8 cellular contexts compared by ENCODE assay signal in genomic region chr4:48268956-48269860, GRCh38. TPM values are rescaled to one million over a fixed set of nuclear protein-coding genes. Genes with fewer than 3 reads are reported as not detected.
DNase-seq lines count a peak whose midpoint lies in the region; ATAC-seq, FAIRE-seq and TF ChIP-seq lines count a peak whose summit lies in the region.

Gene TEC, minus strand, starts transcription at chr4:48269838. Its CDS starts 41,224 bp downstream, at chr4:48228614.

- H3K27me3 Mint-ChIP-seq in CD8-positive, alpha-beta memory T cell: peaks cover 0 to 7% of the 10 kb centered on the region in 2 donors

- H3K27me3 ChIP-seq in CD8-positive, alpha-beta memory T cell (ENCODE audit: insufficient read depth, low read length, poor library complexity, severe bottlenecking): no peaks in the 10 kb centered on the region
- no peaks in the 10 kb centered on the region for H3K27me3 ChIP-seq in spleen (replicated peaks in 1 of 7)

- POLR2A ChIA-PET in CD8-positive, alpha-beta memory T cell (lab: Charles Lee): no interaction called here
- POLR2A ChIA-PET in RWPE1 (lab: Yijun Ruan, JAX; ENCODE audit: low non-redundant PET): no interaction called here

- 1 to 2% (median 1%) methylated on average over 46 to 63 of the region's 63 CpGs for WGBS in spleen, 5 donors

- H3K4me3 ChIP-seq in CD8-positive, alpha-beta memory T cell (ENCODE audit: low read length): peak within 1 kb of the TSS; percentile 90
- peak within 1 kb of the TSS; percentile 73 for H3K4me3 ChIP-seq in astrocyte of the spinal cord (ENCODE audit: low read depth, low read length)
- peak within 1 kb of the TSS; percentile 74 for H3K4me3 ChIP-seq in iPS-18c (ENCODE audit: insufficient read depth, low read depth, low read length)
- H3K4me3 ChIP-seq in spleen: peak within 1 kb of the TSS; percentile 43 to 92 (median 86)

- H3K4me3 Mint-ChIP-seq in CD8-positive, alpha-beta memory T cell: peak within 1 kb of the TSS; percentile 90 to 99 (median 96)

- peak within 1 kb of the TSS; percentile 65 for H3K27ac ChIP-seq in CD8-positive, alpha-beta memory T cell (ENCODE audit: low read depth, low read length)
- H3K27ac ChIP-seq in RWPE1: peak within 1 kb of the TSS; percentile 41
- peak within 1 kb of the TSS; percentile 79 to 94 (median 90) for H3K27ac ChIP-seq in spleen

- CTCF ChIA-PET in CD8-positive, alpha-beta memory T cell (lab: Charles Lee): interaction anchor here (0.9 kb wide), 1 partner anchor 142 kb away, joined by 3 read pairs; no protein-coding TSS in a partner anchor
- CTCF ChIA-PET in RWPE1 (lab: Yijun Ruan, JAX): no interaction called here

- FAIRE-seq in GM19239 (lab: Jason Lieb, UNC) (peak; percentile 53), H54 (lab: Jason Lieb, UNC) (no peak)

- ATAC-seq in HG03432 (IDR thresholded peaks at IDR 0.05; ENCODE audit: unreplicated experiment): peak; percentile 33

- H3K27ac Mint-ChIP-seq in CD8-positive, alpha-beta memory T cell: peak within 1 kb of the TSS; percentile 77 to 96 (median 90)

- H3K9me3 ChIP-seq in CD8-positive, alpha-beta memory T cell (ENCODE audit: low read length): no peaks in the 10 kb centered on the region
- H3K9me3 ChIP-seq in iPS-18c (ENCODE audit: control insufficient read depth, insufficient read depth, low read length): peaks cover 4% of the 10 kb centered on the region
- no peaks in the 10 kb centered on the region for H3K9me3 ChIP-seq in spleen

- H3K4me1 ChIP-seq in CD8-positive, alpha-beta memory T cell (ENCODE audit: insufficient read depth, low read length): peaks cover 10% of the 10 kb centered on the region
- peaks cover 0 to 42% (median 15%) of the 10 kb centered on the region in 6 donors for H3K4me1 ChIP-seq in spleen

- no peaks in the 10 kb centered on the region for H3K9me3 Mint-ChIP-seq in CD8-positive, alpha-beta memory T cell

- TF ChIP-seq POLR2A in spleen (IDR thresholded peaks at IDR 0.05) (peak in 2 of 3 donors; percentile 59 to 66), H54 (IDR thresholded peaks at IDR 0.05; ENCODE audit: low read depth, low read length) (no peak)

- in situ Hi-C loops in astrocyte of the spinal cord (cut with HindIII; ENCODE audit: low sequenced_read_pairs): no loop called here

- intact Hi-C loops in spleen (cut with DNase I; ENCODE audit: low total_unique reads): no loop called here

- TF ChIP-seq CTCF in RWPE1 (conservative IDR thresholded peaks at IDR 0.05; ENCODE audit: low read depth) (no peak), astrocyte of the spinal cord (IDR thresholded peaks at IDR 0.05; ENCODE audit: low read depth, low read length) (no peak), spleen (IDR thresholded peaks at IDR 0.05 in 8 of 11, conservative IDR thresholded peaks at IDR 0.05 in 3 of 11) (no peak)

- no peaks in the 10 kb centered on the region for H3K36me3 ChIP-seq in CD8-positive, alpha-beta memory T cell (ENCODE audit: insufficient read depth, low read length)
- no peaks in the 10 kb centered on the region for H3K36me3 ChIP-seq in spleen

- H3K4me1 Mint-ChIP-seq in CD8-positive, alpha-beta memory T cell: peaks cover 17 to 27% (median 26%) of the 10 kb centered on the region in 3 donors

- H3K36me3 Mint-ChIP-seq in CD8-positive, alpha-beta memory T cell: peaks cover 0 to 5% (median 0%) of the 10 kb centered on the region in 3 donors

- peak in 4 of 5 donors; percentile 5 to 55 (median 28) for DNase-seq in CD8-positive, alpha-beta memory T cell
- DNase-seq in GM19239 (ENCODE audit: insufficient read length, low spot score): no peak
- peak; percentile 52 for DNase-seq in RWPE1 (ENCODE audit: low spot score)
- no peak for DNase-seq in astrocyte of the spinal cord (ENCODE audit: low read depth, low spot score)
- DNase-seq in spleen: no peak
- DNase-seq in H54 (ENCODE audit: insufficient read length, low spot score): no peak

RNA-seq across cellular contexts. Expression of gene TEC, which starts in this region (rescaled TPM):
- 1 to 10 TPM; 1.6 to 2.4 TPM for total RNA-seq in CD8-positive, alpha-beta memory T cell
- polyA plus RNA-seq in CD8-positive, alpha-beta memory T cell: 1.6 TPM
- 10 to 100 TPM in 2 of 7 donors, 1 to 10 TPM in 5; 5.9 to 15.3 (median 8.1) TPM for total RNA-seq in spleen
- polyA plus RNA-seq in spleen: 1 to 10 TPM; 1.9 to 2.3 (median 2.0) TPM

Comparison
In these comparisons a context has a peak if more than half of its experiments do, and no peak if none do; other contexts are left out.
1. DNase-seq: peak in CD8-positive, alpha-beta memory T cell (4 of 5) and RWPE1 (single experiment); none in GM19239 (single experiment), astrocyte of the spinal cord (single experiment), spleen (single experiment) and H54 (single experiment).
2. Peak in every context shown above with its lines, with median percentiles within 50 percentile points of each other: H3K27ac ChIP-seq and H3K4me3 ChIP-seq.